ENCODE assay signal across 1 cellular context in the genomic region with DNA sequence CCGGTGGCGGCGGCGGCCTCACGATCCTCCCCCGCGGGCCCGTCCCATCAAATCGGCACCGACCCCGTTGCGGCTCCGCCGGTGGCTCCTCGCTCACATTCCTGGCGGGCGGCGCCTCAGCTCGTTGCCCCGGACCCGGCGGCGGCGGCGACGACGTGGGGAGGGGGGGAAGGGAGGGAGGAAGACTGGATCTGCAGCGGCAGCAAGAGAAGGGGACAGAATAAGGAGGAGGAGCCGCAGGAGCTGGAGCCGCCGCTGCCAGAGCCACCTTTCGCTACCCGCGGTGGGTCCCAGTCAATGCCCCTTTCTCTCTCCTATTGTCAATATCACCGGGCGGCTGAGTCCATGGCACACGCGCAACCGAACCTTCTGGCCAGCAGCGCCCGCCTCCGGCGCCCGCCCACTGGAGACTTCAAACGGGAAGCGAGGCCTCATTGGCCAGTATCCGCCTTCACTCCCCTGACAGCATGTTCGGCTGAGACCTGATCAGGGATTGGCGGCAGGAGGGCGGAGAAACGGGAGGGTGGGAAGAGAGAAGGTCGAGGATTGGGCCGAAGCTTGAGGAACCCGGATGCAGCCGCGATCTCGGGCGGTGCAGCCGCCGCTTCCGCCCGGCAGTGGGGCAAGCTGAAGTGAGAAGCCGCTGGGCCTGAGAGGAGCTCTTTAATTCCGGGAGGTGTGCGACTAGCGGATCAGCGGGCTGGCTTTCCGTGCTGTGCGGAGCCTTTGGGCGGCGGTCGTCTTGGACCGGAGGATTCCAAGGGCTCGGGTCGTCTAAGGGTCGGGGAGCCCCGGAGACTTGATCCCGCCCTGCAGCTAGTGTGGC.
TF ChIP-seq lines count a peak whose summit lies in the region.

A gene (minus strand): TSS at position 378 of the 826 bp plus-strand sequence. CDS start 3,692 bp downstream, outside the sequence.

TF ChIP-seq in HepG2, 621 proteins besides CTCF, POLR2A, EP300 and RAD21 (continued from another document and continues in another):
- TF ChIP-seq, protein P1, sequence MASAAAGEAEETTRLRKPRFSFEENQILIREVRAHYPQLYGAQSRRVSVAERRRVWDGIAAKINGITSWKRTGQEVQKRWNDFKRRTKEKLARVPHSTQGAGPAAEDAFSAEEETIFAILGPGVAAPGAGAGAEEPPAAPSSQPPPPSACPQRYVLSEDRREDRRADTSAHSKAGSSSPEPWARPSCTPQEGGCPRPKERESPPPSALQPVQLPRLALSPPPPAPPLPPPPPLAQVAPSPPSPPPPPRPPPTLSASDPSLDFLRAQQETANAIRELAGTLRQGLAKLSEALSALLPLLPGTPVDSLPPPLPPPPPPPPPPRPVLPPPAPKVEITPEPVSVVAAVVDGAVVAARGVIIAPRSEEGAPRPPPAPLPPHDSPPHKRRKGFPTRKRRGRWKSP (CRISPR knock-in tag; IDR thresholded peaks at IDR 0.05) = no peak
- TF ChIP-seq, protein P2, sequence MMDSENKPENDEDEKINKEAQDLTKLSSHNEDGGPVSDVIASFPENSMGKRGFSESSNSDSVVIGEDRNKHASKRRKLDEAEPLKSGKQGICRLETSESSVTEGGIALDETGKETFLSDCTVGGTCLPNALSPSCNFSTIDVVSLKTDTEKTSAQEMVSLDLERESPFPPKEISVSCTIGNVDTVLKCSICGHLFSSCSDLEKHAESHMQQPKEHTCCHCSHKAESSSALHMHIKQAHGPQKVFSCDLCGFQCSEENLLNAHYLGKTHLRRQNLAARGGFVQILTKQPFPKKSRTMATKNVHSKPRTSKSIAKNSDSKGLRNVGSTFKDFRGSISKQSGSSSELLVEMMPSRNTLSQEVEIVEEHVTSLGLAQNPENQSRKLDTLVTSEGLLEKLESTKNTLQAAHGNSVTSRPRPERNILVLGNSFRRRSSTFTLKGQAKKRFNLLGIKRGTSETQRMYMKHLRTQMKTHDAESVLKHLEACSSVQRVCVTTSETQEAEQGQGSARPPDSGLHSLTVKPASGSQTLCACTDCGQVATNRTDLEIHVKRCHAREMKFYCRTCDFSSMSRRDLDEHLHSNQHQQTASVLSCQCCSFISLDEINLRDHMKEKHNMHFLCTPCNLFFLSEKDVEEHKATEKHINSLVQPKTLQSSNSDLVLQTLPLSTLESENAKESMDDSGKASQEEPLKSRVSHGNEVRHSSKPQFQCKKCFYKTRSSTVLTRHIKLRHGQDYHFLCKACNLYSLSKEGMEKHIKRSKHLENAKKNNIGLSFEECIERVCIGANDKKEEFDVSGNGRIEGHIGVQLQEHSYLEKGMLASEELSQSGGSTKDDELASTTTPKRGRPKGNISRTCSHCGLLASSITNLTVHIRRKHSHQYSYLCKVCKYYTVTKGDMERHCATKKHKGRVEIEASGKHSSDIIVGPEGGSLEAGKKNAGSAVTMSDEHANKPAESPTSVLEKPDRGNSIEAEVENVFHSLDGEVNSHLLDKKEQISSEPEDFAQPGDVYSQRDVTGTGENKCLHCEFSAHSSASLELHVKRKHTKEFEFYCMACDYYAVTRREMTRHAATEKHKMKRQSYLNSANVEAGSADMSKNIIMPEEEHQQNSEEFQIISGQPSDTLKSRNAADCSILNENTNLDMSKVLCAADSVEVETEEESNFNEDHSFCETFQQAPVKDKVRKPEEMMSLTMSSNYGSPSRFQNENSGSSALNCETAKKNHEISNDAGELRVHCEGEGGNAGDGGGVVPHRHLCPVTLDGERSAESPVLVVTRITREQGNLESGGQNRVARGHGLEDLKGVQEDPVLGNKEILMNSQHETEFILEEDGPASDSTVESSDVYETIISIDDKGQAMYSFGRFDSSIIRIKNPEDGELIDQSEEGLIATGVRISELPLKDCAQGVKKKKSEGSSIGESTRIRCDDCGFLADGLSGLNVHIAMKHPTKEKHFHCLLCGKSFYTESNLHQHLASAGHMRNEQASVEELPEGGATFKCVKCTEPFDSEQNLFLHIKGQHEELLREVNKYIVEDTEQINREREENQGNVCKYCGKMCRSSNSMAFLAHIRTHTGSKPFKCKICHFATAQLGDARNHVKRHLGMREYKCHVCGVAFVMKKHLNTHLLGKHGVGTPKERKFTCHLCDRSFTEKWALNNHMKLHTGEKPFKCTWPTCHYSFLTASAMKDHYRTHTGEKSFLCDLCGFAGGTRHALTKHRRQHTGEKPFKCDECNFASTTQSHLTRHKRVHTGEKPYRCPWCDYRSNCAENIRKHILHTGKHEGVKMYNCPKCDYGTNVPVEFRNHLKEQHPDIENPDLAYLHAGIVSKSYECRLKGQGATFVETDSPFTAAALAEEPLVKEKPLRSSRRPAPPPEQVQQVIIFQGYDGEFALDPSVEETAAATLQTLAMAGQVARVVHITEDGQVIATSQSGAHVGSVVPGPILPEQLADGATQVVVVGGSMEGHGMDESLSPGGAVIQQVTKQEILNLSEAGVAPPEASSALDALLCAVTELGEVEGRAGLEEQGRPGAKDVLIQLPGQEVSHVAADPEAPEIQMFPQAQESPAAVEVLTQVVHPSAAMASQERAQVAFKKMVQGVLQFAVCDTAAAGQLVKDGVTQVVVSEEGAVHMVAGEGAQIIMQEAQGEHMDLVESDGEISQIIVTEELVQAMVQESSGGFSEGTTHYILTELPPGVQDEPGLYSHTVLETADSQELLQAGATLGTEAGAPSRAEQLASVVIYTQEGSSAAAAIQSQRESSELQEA (CRISPR knock-in tag; IDR thresholded peaks at IDR 0.05; ENCODE audit: not compliant biosample characterization) = peak; percentile 33
- TF ChIP-seq ZNF431 (CRISPR knock-in tag; IDR thresholded peaks at IDR 0.05; ENCODE audit: borderline replicate concordance, low read depth) = 0 out of 2 replicates have a peak, but pooled peaks have one; percentile 46
- peak; percentile 7; the same call in 1 of the 2 replicates for TF ChIP-seq ZNF460 (CRISPR knock-in tag; IDR thresholded peaks at IDR 0.05; ENCODE audit: borderline replicate concordance)
- TF ChIP-seq ATF1 (CRISPR knock-in tag; IDR thresholded peaks at IDR 0.05) = peak; percentile 86
- TF ChIP-seq, protein P3, sequence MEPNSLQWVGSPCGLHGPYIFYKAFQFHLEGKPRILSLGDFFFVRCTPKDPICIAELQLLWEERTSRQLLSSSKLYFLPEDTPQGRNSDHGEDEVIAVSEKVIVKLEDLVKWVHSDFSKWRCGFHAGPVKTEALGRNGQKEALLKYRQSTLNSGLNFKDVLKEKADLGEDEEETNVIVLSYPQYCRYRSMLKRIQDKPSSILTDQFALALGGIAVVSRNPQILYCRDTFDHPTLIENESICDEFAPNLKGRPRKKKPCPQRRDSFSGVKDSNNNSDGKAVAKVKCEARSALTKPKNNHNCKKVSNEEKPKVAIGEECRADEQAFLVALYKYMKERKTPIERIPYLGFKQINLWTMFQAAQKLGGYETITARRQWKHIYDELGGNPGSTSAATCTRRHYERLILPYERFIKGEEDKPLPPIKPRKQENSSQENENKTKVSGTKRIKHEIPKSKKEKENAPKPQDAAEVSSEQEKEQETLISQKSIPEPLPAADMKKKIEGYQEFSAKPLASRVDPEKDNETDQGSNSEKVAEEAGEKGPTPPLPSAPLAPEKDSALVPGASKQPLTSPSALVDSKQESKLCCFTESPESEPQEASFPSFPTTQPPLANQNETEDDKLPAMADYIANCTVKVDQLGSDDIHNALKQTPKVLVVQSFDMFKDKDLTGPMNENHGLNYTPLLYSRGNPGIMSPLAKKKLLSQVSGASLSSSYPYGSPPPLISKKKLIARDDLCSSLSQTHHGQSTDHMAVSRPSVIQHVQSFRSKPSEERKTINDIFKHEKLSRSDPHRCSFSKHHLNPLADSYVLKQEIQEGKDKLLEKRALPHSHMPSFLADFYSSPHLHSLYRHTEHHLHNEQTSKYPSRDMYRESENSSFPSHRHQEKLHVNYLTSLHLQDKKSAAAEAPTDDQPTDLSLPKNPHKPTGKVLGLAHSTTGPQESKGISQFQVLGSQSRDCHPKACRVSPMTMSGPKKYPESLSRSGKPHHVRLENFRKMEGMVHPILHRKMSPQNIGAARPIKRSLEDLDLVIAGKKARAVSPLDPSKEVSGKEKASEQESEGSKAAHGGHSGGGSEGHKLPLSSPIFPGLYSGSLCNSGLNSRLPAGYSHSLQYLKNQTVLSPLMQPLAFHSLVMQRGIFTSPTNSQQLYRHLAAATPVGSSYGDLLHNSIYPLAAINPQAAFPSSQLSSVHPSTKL (CRISPR knock-in tag; IDR thresholded peaks at IDR 0.05) = 0 out of 2 replicates have a peak, but pooled peaks have one; percentile 8
- TF ChIP-seq ZMYM3 (CRISPR knock-in tag; IDR thresholded peaks at IDR 0.05) = no peak
- TF ChIP-seq MTA1 (CRISPR knock-in tag; IDR thresholded peaks at IDR 0.05; ENCODE audit: borderline replicate concordance) = no peak; the same call in 1 of the 2 replicates
- 0 out of 2 replicates have a peak, but pooled peaks have one; percentile 43 for TF ChIP-seq ZBTB7B (CRISPR knock-in tag; IDR thresholded peaks at IDR 0.05)
- TF ChIP-seq, protein P4, sequence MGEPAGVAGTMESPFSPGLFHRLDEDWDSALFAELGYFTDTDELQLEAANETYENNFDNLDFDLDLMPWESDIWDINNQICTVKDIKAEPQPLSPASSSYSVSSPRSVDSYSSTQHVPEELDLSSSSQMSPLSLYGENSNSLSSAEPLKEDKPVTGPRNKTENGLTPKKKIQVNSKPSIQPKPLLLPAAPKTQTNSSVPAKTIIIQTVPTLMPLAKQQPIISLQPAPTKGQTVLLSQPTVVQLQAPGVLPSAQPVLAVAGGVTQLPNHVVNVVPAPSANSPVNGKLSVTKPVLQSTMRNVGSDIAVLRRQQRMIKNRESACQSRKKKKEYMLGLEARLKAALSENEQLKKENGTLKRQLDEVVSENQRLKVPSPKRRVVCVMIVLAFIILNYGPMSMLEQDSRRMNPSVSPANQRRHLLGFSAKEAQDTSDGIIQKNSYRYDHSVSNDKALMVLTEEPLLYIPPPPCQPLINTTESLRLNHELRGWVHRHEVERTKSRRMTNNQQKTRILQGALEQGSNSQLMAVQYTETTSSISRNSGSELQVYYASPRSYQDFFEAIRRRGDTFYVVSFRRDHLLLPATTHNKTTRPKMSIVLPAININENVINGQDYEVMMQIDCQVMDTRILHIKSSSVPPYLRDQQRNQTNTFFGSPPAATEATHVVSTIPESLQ (CRISPR knock-in tag; conservative IDR thresholded peaks at IDR 0.05) = no peak
- no peak for TF ChIP-seq PRPF4 (IDR thresholded peaks at IDR 0.05; ENCODE audit: low read depth, low read length, poor library complexity, severe bottlenecking)
- TF ChIP-seq, protein P5, sequence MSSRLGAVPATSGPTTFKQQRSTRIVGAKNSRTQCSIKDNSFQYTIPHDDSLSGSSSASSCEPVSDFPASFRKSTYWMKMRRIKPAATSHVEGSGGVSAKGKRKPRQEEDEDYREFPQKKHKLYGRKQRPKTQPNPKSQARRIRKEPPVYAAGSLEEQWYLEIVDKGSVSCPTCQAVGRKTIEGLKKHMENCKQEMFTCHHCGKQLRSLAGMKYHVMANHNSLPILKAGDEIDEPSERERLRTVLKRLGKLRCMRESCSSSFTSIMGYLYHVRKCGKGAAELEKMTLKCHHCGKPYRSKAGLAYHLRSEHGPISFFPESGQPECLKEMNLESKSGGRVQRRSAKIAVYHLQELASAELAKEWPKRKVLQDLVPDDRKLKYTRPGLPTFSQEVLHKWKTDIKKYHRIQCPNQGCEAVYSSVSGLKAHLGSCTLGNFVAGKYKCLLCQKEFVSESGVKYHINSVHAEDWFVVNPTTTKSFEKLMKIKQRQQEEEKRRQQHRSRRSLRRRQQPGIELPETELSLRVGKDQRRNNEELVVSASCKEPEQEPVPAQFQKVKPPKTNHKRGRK (CRISPR knock-in tag; IDR thresholded peaks at IDR 0.05) = no peak
- TF ChIP-seq, protein P6, sequence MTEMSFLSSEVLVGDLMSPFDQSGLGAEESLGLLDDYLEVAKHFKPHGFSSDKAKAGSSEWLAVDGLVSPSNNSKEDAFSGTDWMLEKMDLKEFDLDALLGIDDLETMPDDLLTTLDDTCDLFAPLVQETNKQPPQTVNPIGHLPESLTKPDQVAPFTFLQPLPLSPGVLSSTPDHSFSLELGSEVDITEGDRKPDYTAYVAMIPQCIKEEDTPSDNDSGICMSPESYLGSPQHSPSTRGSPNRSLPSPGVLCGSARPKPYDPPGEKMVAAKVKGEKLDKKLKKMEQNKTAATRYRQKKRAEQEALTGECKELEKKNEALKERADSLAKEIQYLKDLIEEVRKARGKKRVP (CRISPR knock-in tag; IDR thresholded peaks at IDR 0.05) = peak in 1 of 2 experiments; percentile 35; a peak in 1 of 4 replicates
- peak; percentile 91 for TF ChIP-seq KAT8 (CRISPR knock-in tag; IDR thresholded peaks at IDR 0.05)
- no peak for TF ChIP-seq SP1 (IDR thresholded peaks at IDR 0.05)
- peak; percentile 71 for TF ChIP-seq SP1 (CRISPR knock-in tag; IDR thresholded peaks at IDR 0.05)
- TF ChIP-seq, protein P7, sequence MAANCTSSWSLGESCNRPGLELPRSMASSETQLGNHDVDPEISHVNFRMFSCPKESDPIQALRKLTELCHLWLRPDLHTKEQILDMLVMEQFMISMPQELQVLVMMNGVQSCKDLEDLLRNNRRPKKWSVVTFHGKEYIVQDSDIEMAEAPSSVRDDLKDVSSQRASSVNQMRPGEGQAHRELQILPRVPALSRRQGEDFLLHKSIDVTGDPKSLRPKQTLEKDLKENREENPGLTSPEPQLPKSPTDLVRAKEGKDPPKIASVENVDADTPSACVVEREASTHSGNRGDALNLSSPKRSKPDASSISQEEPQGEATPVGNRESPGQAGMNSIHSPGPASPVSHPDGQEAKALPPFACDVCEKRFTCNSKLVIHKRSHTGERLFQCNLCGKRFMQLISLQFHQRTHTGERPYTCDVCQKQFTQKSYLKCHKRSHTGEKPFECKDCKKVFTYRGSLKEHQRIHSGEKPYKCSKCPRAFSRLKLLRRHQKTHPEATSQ (CRISPR knock-in tag; IDR thresholded peaks at IDR 0.05; ENCODE audit: borderline replicate concordance) = peak; percentile 29; the same call in 1 of the 2 replicates
- TF ChIP-seq EHMT2 (IDR thresholded peaks at IDR 0.05; ENCODE audit: borderline replicate concordance, low read depth, low read length) = no peak
- 0 out of 2 replicates have a peak, but pooled peaks have one; percentile 29 for TF ChIP-seq ZNF589 (CRISPR knock-in tag; conservative IDR thresholded peaks at IDR 0.05)
- peak; percentile 41; the same call in 1 of the 2 replicates for TF ChIP-seq IRF2 (CRISPR knock-in tag; IDR thresholded peaks at IDR 0.05)
- peak; percentile 40; the same call in 1 of the 2 replicates for TF ChIP-seq PAX8 (CRISPR knock-in tag; IDR thresholded peaks at IDR 0.05; ENCODE audit: borderline replicate concordance)
- peak; percentile 44; the same call in 1 of the 2 replicates for TF ChIP-seq ERF (CRISPR knock-in tag; IDR thresholded peaks at IDR 0.05)
- peak; percentile 84 for TF ChIP-seq POLR2AphosphoS5 (IDR thresholded peaks at IDR 0.05; ENCODE audit: low read depth, low read length)
- peak; percentile 91; the same call in 1 of the 2 replicates for TF ChIP-seq KAT7 (CRISPR knock-in tag; IDR thresholded peaks at IDR 0.05; ENCODE audit: borderline replicate concordance)
- TF ChIP-seq ZNF709 (CRISPR knock-in tag; IDR thresholded peaks at IDR 0.05) = peak; percentile 65; the same call in 1 of the 2 replicates
- peak; percentile 64; the same call in 1 of the 2 replicates for TF ChIP-seq ZNF772 (CRISPR knock-in tag; IDR thresholded peaks at IDR 0.05)
- TF ChIP-seq TARDBP (CRISPR knock-in tag; IDR thresholded peaks at IDR 0.05) = peak; percentile 84
- 0 out of 2 replicates have a peak, but pooled peaks have one; percentile 13 for TF ChIP-seq ATF7-NPFF (CRISPR knock-in tag; IDR thresholded peaks at IDR 0.05; ENCODE audit: low read depth)
- no peak for TF ChIP-seq ZNF333 (CRISPR knock-in tag; IDR thresholded peaks at IDR 0.05; ENCODE audit: borderline replicate concordance)
- no peak for TF ChIP-seq ZNF782 (CRISPR knock-in tag; IDR thresholded peaks at IDR 0.05; ENCODE audit: borderline replicate concordance)
- no peak for TF ChIP-seq ZSCAN22 (CRISPR knock-in tag; IDR thresholded peaks at IDR 0.05)
- no peak for TF ChIP-seq ZNF326 (CRISPR knock-in tag; IDR thresholded peaks at IDR 0.05; ENCODE audit: borderline replicate concordance)
- peak; percentile 71; the same call in 1 of the 2 replicates for TF ChIP-seq ZNF230 (CRISPR knock-in tag; IDR thresholded peaks at IDR 0.05)
- TF ChIP-seq ZNF282 (IDR thresholded peaks at IDR 0.05; ENCODE audit: partially characterized antibody) = no peak
- peak; percentile 98 for TF ChIP-seq NFYC (CRISPR knock-in tag; IDR thresholded peaks at IDR 0.05)
- peak; percentile 62; the same call in 1 of the 2 replicates for TF ChIP-seq SRY (CRISPR knock-in tag; IDR thresholded peaks at IDR 0.05)
- no peak for TF ChIP-seq ZNF615 (CRISPR knock-in tag; IDR thresholded peaks at IDR 0.05; ENCODE audit: borderline replicate concordance)
